ENCODE assay signal across 20 cellular contexts in the genomic region with DNA sequence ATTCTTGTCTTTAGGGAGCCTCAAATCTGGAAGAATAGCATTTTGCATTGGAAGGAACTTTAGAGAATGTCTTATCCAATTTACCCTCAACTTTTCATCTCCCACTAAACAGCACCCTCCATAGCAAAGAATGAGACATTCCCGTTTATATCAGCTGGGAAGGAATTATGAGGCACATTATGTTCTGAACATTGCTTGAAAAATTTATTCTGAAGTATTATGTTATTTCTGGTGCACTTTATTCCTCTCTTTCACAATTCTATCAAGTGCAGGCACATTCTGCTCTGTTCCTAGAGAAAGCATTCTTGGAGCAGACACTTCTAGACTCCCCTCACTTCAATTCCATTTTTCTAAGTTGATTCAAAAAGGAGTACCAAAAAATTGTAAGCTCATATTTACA.
"Had no signal": no experiment of that assay in that cellular context is flagged by ENCODE, and none has a peak within 500 bp of the region (broad histone marks: within the 10 kb centered on the region; RNA-seq: fewer than 3 reads in every experiment).

No MANE protein-coding gene starts in this region.

- H3K4me1 ChIP-seq: body of pancreas, foreskin keratinocyte had no signal

- H3K27me3 ChIP-seq: body of pancreas, foreskin keratinocyte had no signal

- H3K4me3 ChIP-seq: body of pancreas had no signal

- H3K36me3 Mint-ChIP-seq: activated CD4-positive, alpha-beta memory T cell treated with anti-CD3 and anti-CD28 coated beads for 36 hours; activated naive CD4-positive, alpha-beta T cell treated with anti-CD3 and anti-CD28 coated beads, Interleukin-2, amount 10 ng/mL, durations not matched to agents 7 days and 5 days had no signal

- H3K4me1 Mint-ChIP-seq: activated naive CD4-positive, alpha-beta T cell treated with anti-CD3 and anti-CD28 coated beads, Interleukin-2, amount 10 ng/mL, durations not matched to agents 7 days and 5 days; activated naive CD8-positive, alpha-beta T cell treated with anti-CD3 and anti-CD28 coated beads, Interleukin-2, amount 50 U/mL, for 24 hours had no signal

- H3K27me3 Mint-ChIP-seq: activated CD4-positive, alpha-beta memory T cell treated with anti-CD3 and anti-CD28 coated beads for 36 hours; activated naive CD4-positive, alpha-beta T cell treated with anti-CD3 and anti-CD28 coated beads, Interleukin-2, amount 10 ng/mL, durations not matched to agents 7 days and 5 days; activated naive CD8-positive, alpha-beta T cell treated with anti-CD3 and anti-CD28 coated beads, Interleukin-2, amount 50 U/mL, for 24 hours; dendritic cell treated with granulocyte-macrophage colony-stimulating factor and Interleukin-4, amounts not matched to agents 40 ng/mL and 50 ng/mL, for 4 days; stimulated activated naive CD8-positive, alpha-beta T cell treated with anti-CD3 and anti-CD28 coated beads, Interleukin-15, Interleukin-2, amounts not matched to agents 100 ng/mL and 50 ng/mL, for 24 hours had no signal

- H3K27ac Mint-ChIP-seq: activated CD4-positive, alpha-beta memory T cell treated with anti-CD3 and anti-CD28 coated beads for 36 hours; activated naive CD4-positive, alpha-beta T cell treated with anti-CD3 and anti-CD28 coated beads, Interleukin-2, amount 10 ng/mL, durations not matched to agents 7 days and 5 days; activated naive CD8-positive, alpha-beta T cell treated with anti-CD3 and anti-CD28 coated beads, Interleukin-2, amount 50 U/mL, for 24 hours; activated T-cell treated with anti-CD3 and anti-CD28 coated beads, Interleukin-2, amount 50 U/mL, for 72 hours; dendritic cell treated with granulocyte-macrophage colony-stimulating factor and Interleukin-4, amounts not matched to agents 40 ng/mL and 50 ng/mL, for 4 days; nephron; stimulated activated naive CD8-positive, alpha-beta T cell treated with anti-CD3 and anti-CD28 coated beads, Interleukin-15, Interleukin-2, amounts not matched to agents 100 ng/mL and 50 ng/mL, for 24 hours had no signal

- H3K9me3 ChIP-seq: body of pancreas had no signal

- H3K9me3 Mint-ChIP-seq: activated CD4-positive, alpha-beta memory T cell treated with anti-CD3 and anti-CD28 coated beads for 36 hours; activated naive CD4-positive, alpha-beta T cell treated with anti-CD3 and anti-CD28 coated beads, Interleukin-2, amount 10 ng/mL, durations not matched to agents 7 days and 5 days; activated naive CD8-positive, alpha-beta T cell treated with anti-CD3 and anti-CD28 coated beads, Interleukin-2, amount 50 U/mL, for 24 hours; activated T-cell treated with anti-CD3 and anti-CD28 coated beads, Interleukin-2, amount 50 U/mL, for 72 hours; dendritic cell treated with granulocyte-macrophage colony-stimulating factor and Interleukin-4, amounts not matched to agents 40 ng/mL and 50 ng/mL, for 4 days; nephron; stimulated activated naive CD8-positive, alpha-beta T cell treated with anti-CD3 and anti-CD28 coated beads, Interleukin-15, Interleukin-2, amounts not matched to agents 100 ng/mL and 50 ng/mL, for 24 hours had no signal

- DNase-seq: activated CD4-positive, alpha-beta memory T cell treated with anti-CD3 and anti-CD28 coated beads for 36 hours; activated CD4-positive, alpha-beta T cell treated with anti-CD3 and anti-CD28 coated beads for 4 hours; activated CD4-positive, CD25-positive, alpha-beta regulatory T cell; activated effector memory CD4-positive, alpha-beta T cell treated with Interleukin-2 at 50 U/mL for 16 hours; activated naive CD4-positive, alpha-beta T cell treated with anti-CD3 and anti-CD28 coated beads, Interleukin-2, amount 10 ng/mL, durations not matched to agents 7 days and 5 days; activated naive CD8-positive, alpha-beta T cell treated with anti-CD3 and anti-CD28 coated beads, Interleukin-2, amount 50 U/mL, for 24 hours; activated T-cell treated with anti-CD3 and anti-CD28 coated beads, Interleukin-2, amount 50 U/mL, for 72 hours; body of pancreas; caudate nucleus; effector CD4-positive, alpha-beta T cell; foreskin keratinocyte; glutamatergic neuron; mesenchymal stem cell; retina; stimulated activated CD4-positive, alpha-beta T cell treated with anti-CD3 and anti-CD28 coated beads, Interleukin-1b, Interleukin-23, amount 100 ng/mL, for 48 hours; T1000; trophoblast cell had no signal

- H3K4me3 Mint-ChIP-seq: activated CD4-positive, alpha-beta memory T cell treated with anti-CD3 and anti-CD28 coated beads for 36 hours; activated naive CD4-positive, alpha-beta T cell treated with anti-CD3 and anti-CD28 coated beads, Interleukin-2, amount 10 ng/mL, durations not matched to agents 7 days and 5 days; activated naive CD8-positive, alpha-beta T cell treated with anti-CD3 and anti-CD28 coated beads, Interleukin-2, amount 50 U/mL, for 24 hours; activated T-cell treated with anti-CD3 and anti-CD28 coated beads, Interleukin-2, amount 50 U/mL, for 72 hours; dendritic cell treated with granulocyte-macrophage colony-stimulating factor and Interleukin-4, amounts not matched to agents 40 ng/mL and 50 ng/mL, for 4 days; nephron; stimulated activated naive CD8-positive, alpha-beta T cell treated with anti-CD3 and anti-CD28 coated beads, Interleukin-15, Interleukin-2, amounts not matched to agents 100 ng/mL and 50 ng/mL, for 24 hours had no signal

- H3K27ac ChIP-seq: body of pancreas, foreskin keratinocyte had no signal
